12 cellular contexts compared by ENCODE assay signal in the genomic region with DNA sequence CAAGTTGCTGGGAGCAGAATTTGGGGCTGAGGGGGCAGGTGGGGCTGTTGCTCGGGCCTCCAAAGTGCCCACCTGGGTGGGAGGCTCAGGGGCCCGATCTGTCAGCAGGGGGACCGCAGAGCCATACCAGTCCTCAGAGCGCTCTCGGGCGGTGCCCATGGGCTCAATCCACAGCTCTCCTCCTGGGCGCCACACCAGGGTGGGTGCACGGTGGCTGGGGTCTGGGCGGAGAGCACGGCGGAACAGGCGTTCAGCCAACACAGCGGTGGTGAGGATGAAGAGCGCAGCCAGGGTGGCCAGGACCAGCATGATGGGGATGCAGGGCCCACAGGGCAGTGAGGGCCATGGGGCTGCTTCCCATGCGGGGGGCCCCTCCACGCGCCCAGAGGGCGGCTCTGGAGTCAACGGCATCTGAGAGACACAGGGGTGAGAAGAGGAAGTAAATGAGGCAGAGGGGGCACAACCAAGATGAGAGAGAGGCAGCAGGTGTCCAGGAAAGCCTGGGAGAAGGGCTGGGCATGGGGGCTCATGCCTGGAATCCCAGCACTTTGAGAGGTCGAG. TPM values are rescaled to one million over a fixed set of nuclear protein-coding genes. Genes with fewer than 3 reads are reported as not detected.
DNase-seq lines count a peak whose midpoint lies in the region; ATAC-seq and TF ChIP-seq lines count a peak whose summit lies in the region.
"Had no signal": no experiment of that assay in that cellular context is flagged by ENCODE, and none has a peak within 500 bp of the region (broad histone marks: within the 10 kb centered on the region; RNA-seq: fewer than 3 reads in every experiment).

No MANE protein-coding gene starts in this region.

- H3K4me3 Mint-ChIP-seq in CD14-positive monocyte (peak overlapping the region; percentile 98 to 100), GM23338 (no peak overlapping the region), natural killer cell (peak overlapping the region; percentile 100)

- H3K9me3 ChIP-seq in SJCRH30 (replicated peaks), result no peaks in the 10 kb centered on the region
- no peaks in the 10 kb centered on the region for H3K9me3 ChIP-seq in left lung

- ATAC-seq in GM23338 (peak; percentile 26), natural killer cell (no peak), GM18498 (IDR thresholded peaks at IDR 0.05; ENCODE audit: unreplicated experiment) (no peak), left lung (no peak)

- H3K79me2 ChIP-seq in GM23338 (replicated peaks; ENCODE audit: insufficient read depth), result no peaks in the 10 kb centered on the region

- H3K4me3 ChIP-seq in GM23338 (no peak overlapping the region), SJCRH30 (no peak overlapping the region), left lung (peak overlapping the region in 1 of 2 donors; percentile 56)

- 0 out of 2 replicates have a peak overlapping the region, but pooled peaks have one; percentile 55 for H3K27ac ChIP-seq in GM23338 (ENCODE audit: low read depth)
- no peak overlapping the region for H3K27ac ChIP-seq in SJCRH30
- peak overlapping the region in 1 of 2 donors; percentile 94 for H3K27ac ChIP-seq in left lung

- intact Hi-C loops in CD14-positive monocyte (cut with micrococcal nuclease) (loop anchor here (2.0 to 5.0 kb wide), 3 partner anchors 32 to 78 kb away; no protein-coding TSS in a partner anchor), natural killer cell (cut with micrococcal nuclease) (loop anchor here (1.0 to 10.0 kb wide), 2 partner anchors 41 to 80 kb away; a partner anchor contains a TSS), left lung (cut with DNase I) (no loop called here)

- peaks cover 21% of the 10 kb centered on the region for H4K20me1 ChIP-seq in GM23338 (replicated peaks; ENCODE audit: insufficient read depth)

- H3K9me3 Mint-ChIP-seq in CD14-positive monocyte (peaks cover 0 to 7% (median 2%) of the 10 kb centered on the region in 7 donors), GM23338 (peaks cover 40% of the 10 kb centered on the region), natural killer cell (no peaks in the 10 kb centered on the region)

- no peak overlapping the region for H3K4me2 ChIP-seq in GM23338

- H3K27me3 Mint-ChIP-seq in CD14-positive monocyte (ENCODE audit: low read depth in 3 of 3) (peaks cover 0 to 9% (median 3%) of the 10 kb centered on the region in 3 donors), GM23338 (ENCODE audit: insufficient read depth, low read depth, poor library complexity) (peaks cover 55% of the 10 kb centered on the region), natural killer cell (ENCODE audit: low read depth in 2 of 2) (no peaks in the 10 kb centered on the region)

- H3K9me2 ChIP-seq in GM23338 (ENCODE audit: insufficient read depth), result no peaks in the 10 kb centered on the region

- H3K27me3 ChIP-seq in GM23338 (ENCODE audit: insufficient read depth), result no peaks in the 10 kb centered on the region
- H3K27me3 ChIP-seq in SJCRH30, result no peaks in the 10 kb centered on the region
- H3K27me3 ChIP-seq in left lung, result no peaks in the 10 kb centered on the region

- no peaks in the 10 kb centered on the region for H3K36me3 ChIP-seq in GM23338 (ENCODE audit: insufficient read depth)
- H3K36me3 ChIP-seq in SJCRH30, result no peaks in the 10 kb centered on the region
- H3K36me3 ChIP-seq in left lung, result no peaks in the 10 kb centered on the region

- H3K4me1 Mint-ChIP-seq in CD14-positive monocyte, result peaks cover 79% of the 10 kb centered on the region
- H3K4me1 Mint-ChIP-seq in GM23338, result peaks cover 3% of the 10 kb centered on the region
- H3K4me1 Mint-ChIP-seq in natural killer cell, result peaks cover 55 to 84% of the 10 kb centered on the region in 2 donors

- H3K4me1 ChIP-seq in GM23338 (ENCODE audit: insufficient read depth) (peaks cover 3% of the 10 kb centered on the region; the same call in 1 of the 2 replicates), SJCRH30 (no peaks in the 10 kb centered on the region), left lung (peaks cover 0 to 56% of the 10 kb centered on the region in 2 donors)

- TF ChIP-seq CTCF in CD14-positive monocyte (IDR thresholded peaks at IDR 0.05) (no peak), GM23338 (conservative IDR thresholded peaks at IDR 0.05; ENCODE audit: low read depth in 2 of 2) (no peak; a peak in 1 of 4 replicates), natural killer cell (IDR thresholded peaks at IDR 0.05) (no peak), left lung (IDR thresholded peaks at IDR 0.05) (no peak)

- H3K27ac Mint-ChIP-seq in CD14-positive monocyte, result peak overlapping the region; percentile 97 to 100 (median 100)
- H3K27ac Mint-ChIP-seq in GM23338, result no peak overlapping the region
- H3K27ac Mint-ChIP-seq in natural killer cell, result peak overlapping the region; percentile 99

- peaks cover 46% of the 10 kb centered on the region for H3F3A ChIP-seq in GM23338 (replicated peaks; ENCODE audit: low read depth)

- peak; percentile 46 for DNase-seq in CD14-positive monocyte (ENCODE audit: low spot score)
- peak; percentile 33 for DNase-seq in GM23338 (ENCODE audit: low spot score)
- DNase-seq in activated CD8-positive, alpha-beta memory T cell treated with anti-CD3 and anti-CD28 coated beads, Interleukin-2, amount 50 U/mL, for 48 hours, result peak; percentile 67
- DNase-seq in natural killer cell, result peak; percentile 21
- DNase-seq in SJCRH30, result no peak
- DNase-seq in mesenteric fat pad (ENCODE audit: low spot score), result no peak
- DNase-seq in left lung, result no peak
- DNase-seq: cerebellar nuclear complex, COR-L47 had no signal

- H3K36me3 Mint-ChIP-seq in CD14-positive monocyte (peaks cover 31 to 41% of the 10 kb centered on the region in 2 donors), GM23338 (ENCODE audit: low read depth) (peaks cover 44% of the 10 kb centered on the region), natural killer cell (no peaks in the 10 kb centered on the region)

- H2AFZ ChIP-seq in GM23338, result no peak overlapping the region

TF ChIP-seq in GM23338, 12 proteins besides CTCF, POLR2A, EP300 and RAD21:
- TF ChIP-seq EZH2phosphoT487 (IDR thresholded peaks at IDR 0.05; ENCODE audit: unreplicated experiment) (no peak), POLR2AphosphoS5 (IDR thresholded peaks at IDR 0.05; ENCODE audit: low read depth) (peak; percentile 58)
TF ChIP-seq in GM23338: peak in this region for 1.

RNA-seq across cellular contexts. Expression of a gene that starts 1.2 kb away (rescaled TPM):
- 10 to 100 TPM; 29.2 to 32.0 TPM for polyA plus RNA-seq in CD14-positive monocyte
- total RNA-seq in GM23338 (2014; rRNA removed; shearing (Covaris generic)), result not detected in 2 replicates
- 2.0 and 3.2 TPM in 2 replicates for polyA plus RNA-seq in GM23338 (2016; fragmentation: Nextera tagmentation; extraction: Ambion mirVana)
- 100 to 1,000 TPM in 2 of 3 donors, 10 to 100 TPM in 1; 100.0 to 172 (median 146) TPM for total RNA-seq in natural killer cell
- not detected in 2 replicates for total RNA-seq in SJCRH30 (2014; rRNA removed; shearing (Covaris generic))
- total RNA-seq in mesenteric fat pad, result 5.2 TPM
- total RNA-seq in left lung, result 10 to 100 TPM in 1 of 2 donors, 1 to 10 TPM in 1; 3.3 to 13.6 TPM
- total RNA-seq: fibroblast of villous mesenchyme had no signal

RNA-seq across cellular contexts. Expression of a gene that starts 33.4 kb away (rescaled TPM):
- polyA plus RNA-seq in CD14-positive monocyte (not detected), GM23338 (2016; fragmentation: Nextera tagmentation; extraction: Ambion mirVana) (not detected in 2 replicates)
- not detected in 2 replicates for total RNA-seq in GM23338 (2014; rRNA removed; shearing (Covaris generic))
- total RNA-seq in natural killer cell (not detected), mesenteric fat pad (not detected), left lung (not detected)
- not detected in 2 replicates for total RNA-seq in SJCRH30 (2014; rRNA removed; shearing (Covaris generic))
- total RNA-seq: fibroblast of villous mesenchyme, posterior vena cava had no signal

RNA-seq across cellular contexts. Expression of a gene that starts 45.9 kb away (rescaled TPM):
- 10 to 100 TPM; 22.0 to 28.9 TPM for polyA plus RNA-seq in CD14-positive monocyte
- total RNA-seq in GM23338 (2014; rRNA removed; shearing (Covaris generic)), result 179 and 192 TPM in 2 replicates
- polyA plus RNA-seq in GM23338 (2016; fragmentation: Nextera tagmentation; extraction: Ambion mirVana), result 110 and 120 TPM in 2 replicates
- 10 to 100 TPM; 73.4 to 96.0 (median 86.5) TPM for total RNA-seq in natural killer cell
- total RNA-seq in SJCRH30 (2014; rRNA removed; shearing (Covaris generic)), result 115 and 122 TPM in 2 replicates
- 4.8 TPM for total RNA-seq in mesenteric fat pad
- total RNA-seq in left lung, result 10 to 100 TPM; 24.8 to 32.5 TPM

Comparison
In these comparisons a context has a peak if more than half of its experiments do, and no peak if none do; other contexts are left out.
1. DNase-seq: peak in CD14-positive monocyte (single experiment), GM23338 (single experiment), activated CD8-positive, alpha-beta memory T cell treated with anti-CD3 and anti-CD28 coated beads, Interleukin-2, amount 50 U/mL, for 48 hours (single experiment) and natural killer cell (single experiment); none in SJCRH30 (0 of 2), mesenteric fat pad (single experiment) and left lung (0 of 2).
2. RNA of a gene that starts 1.2 kb away (total RNA-seq): 100.0 to 172 TPM in natural killer cell; 3.3 to 13.6 TPM in left lung, 5.2 TPM in mesenteric fat pad (single experiment), not detected in GM23338 and not detected in SJCRH30; every median in the first group is over 4 times any median in the second.
3. intact Hi-C loops: an anchor here in CD14-positive monocyte (2.0 to 5.0 kb wide) and natural killer cell (1.0 to 10.0 kb wide); none called in left lung.